In the genomic region with DNA sequence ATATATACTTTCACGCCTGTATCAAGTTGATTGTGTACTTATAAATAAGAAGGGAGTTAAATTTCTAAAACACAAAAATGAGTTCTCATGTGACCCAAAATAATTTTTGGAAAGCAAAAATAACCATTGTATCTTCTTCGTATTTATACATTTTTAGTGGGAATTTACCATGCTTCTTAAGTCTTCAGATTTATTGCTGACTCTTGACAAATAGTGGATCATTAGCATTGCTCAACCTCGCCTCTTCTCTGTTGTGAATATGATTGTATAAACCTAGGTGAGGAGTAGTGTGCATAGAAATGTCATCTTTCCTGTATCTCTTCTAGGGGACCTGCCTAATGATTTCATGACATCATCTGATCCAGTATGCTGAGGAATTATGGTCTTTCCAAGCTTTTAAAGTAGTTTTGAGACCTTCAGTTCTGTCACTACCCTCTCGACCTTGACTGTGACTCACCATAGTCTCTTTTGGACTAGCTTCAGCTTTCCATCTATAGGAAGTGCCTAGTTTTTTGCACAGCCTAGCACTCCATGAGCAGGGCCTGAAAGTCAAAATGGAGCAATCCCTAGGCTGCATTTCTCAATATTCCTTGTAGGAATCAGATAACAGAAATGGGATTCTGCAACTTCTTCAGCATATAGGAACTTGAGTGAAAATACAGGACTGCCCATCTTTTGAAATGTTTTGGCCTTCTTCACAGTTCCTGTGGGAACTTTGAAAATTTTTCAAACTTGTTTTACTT, we compare ENCODE assay signal across 18 cellular contexts.
A peak's percentile ranks its signal among the peaks of the same experiment; 100 is the strongest.
DNase-seq lines count a peak whose midpoint lies in the region; ATAC-seq, FAIRE-seq and TF ChIP-seq lines count a peak whose summit lies in the region.
"Had no signal": no experiment of that assay in that cellular context is flagged by ENCODE, and none has a peak within 500 bp of the region (broad histone marks: within the 10 kb centered on the region; RNA-seq: fewer than 3 reads in every experiment).

No MANE protein-coding gene starts in this region.

- FAIRE-seq in D721Med (lab: Jason Lieb, UNC) (peak; percentile 73), K562 (lab: Jason Lieb, UNC) (no peak)

- no peak for TF ChIP-seq RAD21 in K562 (CRISPR knock-in tag; conservative IDR thresholded peaks at IDR 0.05 in 1 of 2, IDR thresholded peaks at IDR 0.05 in 1 of 2)

- ATAC-seq in K562 (no peak; the same call in 2 of the 3 replicates), HG02763 (IDR thresholded peaks at IDR 0.05; ENCODE audit: unreplicated experiment) (no peak)

- H3K27me3 ChIP-seq in GM23248 (replicated peaks; ENCODE audit: insufficient read depth) (no peaks in the 10 kb centered on the region), K562 (ENCODE audit: control insufficient read depth in 2 of 2, insufficient read depth in 2 of 2, low read length in 2 of 2) (no peaks in the 10 kb centered on the region)

- no peaks in the 10 kb centered on the region for H3K9me2 ChIP-seq in GM23248 (ENCODE audit: insufficient read depth)

- H3K4me1 Mint-ChIP-seq in HFFc6 (ENCODE audit: low read depth) = peaks cover 13% of the 10 kb centered on the region
- H3K4me1 Mint-ChIP-seq: B cell had no signal

- H3K27ac Mint-ChIP-seq in HFFc6 = no peak overlapping the region
- H3K27ac Mint-ChIP-seq: B cell; CD4-positive, alpha-beta T cell had no signal

- no peaks in the 10 kb centered on the region; the same call in 1 of the 2 replicates for H3K9me3 Mint-ChIP-seq in HFFc6
- H3K9me3 Mint-ChIP-seq: CD4-positive, alpha-beta T cell had no signal

- no peaks in the 10 kb centered on the region for H4K20me1 ChIP-seq in GM23248 (ENCODE audit: insufficient read depth)
- H4K20me1 ChIP-seq in K562 (replicated peaks; ENCODE audit: control insufficient read depth, insufficient read depth, low read length) = no peaks in the 10 kb centered on the region

- H3K9ac ChIP-seq in GM23248 = no peak overlapping the region
- no peak overlapping the region for H3K9ac ChIP-seq in K562 (ENCODE audit: insufficient read depth in 1 of 2, low read depth in 2 of 2, low read length in 2 of 2)

- POLR2A ChIA-PET in K562 (lab: Yijun Ruan, JAX) = interaction anchor here (1.6 kb wide), 1 partner anchor 10 kb away, joined by 4 read pairs; no protein-coding TSS in a partner anchor

- no peak overlapping the region for H3K4me2 ChIP-seq in GM23248 (ENCODE audit: unreplicated experiment)
- H3K4me2 ChIP-seq in K562 (ENCODE audit: insufficient read depth, low read length) = no peak overlapping the region

- H3K4me1 ChIP-seq in GM23248 (ENCODE audit: insufficient read depth) (no peaks in the 10 kb centered on the region), K562 (replicated peaks in 1 of 2; ENCODE audit: control insufficient read depth in 2 of 2, insufficient read depth in 2 of 2, low read length in 2 of 2) (no peaks in the 10 kb centered on the region; a peak in 2 of 5 replicates)

- no peak for TF ChIP-seq POLR2A in K562 (conservative IDR thresholded peaks at IDR 0.05)

- no peaks in the 10 kb centered on the region for H3K27me3 Mint-ChIP-seq in HFFc6 (ENCODE audit: insufficient read depth)
- H3K27me3 Mint-ChIP-seq: B cell; CD4-positive, alpha-beta T cell had no signal

- TF ChIP-seq CTCF in D721Med (IDR thresholded peaks at IDR 0.05; ENCODE audit: insufficient read depth, missing control alignments) (no peak), K562 (IDR thresholded peaks at IDR 0.05 in 2 of 3, conservative IDR thresholded peaks at IDR 0.05 in 1 of 3; ENCODE audit: insufficient read depth in 2 of 3, low read depth in 1 of 3, low read length in 3 of 3) (no peak), foreskin fibroblast (IDR thresholded peaks at IDR 0.05; ENCODE audit: low read depth, low read length) (no peak), HFFc6 (IDR thresholded peaks at IDR 0.05) (no peak)

- TF ChIP-seq EP300 in K562 (IDR thresholded peaks at IDR 0.05; ENCODE audit: low read length) = no peak

- H3F3A ChIP-seq in GM23248 (ENCODE audit: insufficient read depth) = no peaks in the 10 kb centered on the region

- no peak overlapping the region for H3K4me3 Mint-ChIP-seq in HFFc6
- H3K4me3 Mint-ChIP-seq: B cell; CD4-positive, alpha-beta T cell had no signal

- no peaks in the 10 kb centered on the region for H3K36me3 Mint-ChIP-seq in HFFc6 (ENCODE audit: low read depth)

- H3K79me2 ChIP-seq in GM23248 (ENCODE audit: insufficient read depth) = no peaks in the 10 kb centered on the region
- no peaks in the 10 kb centered on the region for H3K79me2 ChIP-seq in K562 (ENCODE audit: control insufficient read depth, insufficient read depth, low read length)

- no peak overlapping the region for H2AFZ ChIP-seq in GM23248
- H2AFZ ChIP-seq in K562 (ENCODE audit: low read depth, low read length) = no peak overlapping the region

- DNase-seq in D721Med (ENCODE audit: insufficient read length, low spot score) (no peak), GM23248 (peak; percentile 1), K562 (ENCODE audit: extremely low read depth in 1 of 4, low spot score in 3 of 4) (no peak), foreskin fibroblast (peak; percentile 62 to 66), HFFc6 (no peak)
- DNase-seq in stimulated activated CD4-positive, alpha-beta T cell treated with anti-CD3 and anti-CD28 coated beads, Interleukin-4, amount 100 ng/mL, for 4 hours = no peak
- DNase-seq: Calu3; CD4-positive, alpha-beta T cell; DMS79; GOT3; NCI-H1048; NCI-H146; NCI-H345; NCI-H69; NK-92 treated with Interleukin-12 subunit alpha and Interleukin-12 subunit beta, amount 100 ng/mL, for 24 hours; OCI-M1 had no signal

- CTCF ChIA-PET in K562 (lab: Yijun Ruan, JAX; ENCODE audit: low intra/inter-chr PET ratio) = no interaction called here

- H3K9me1 ChIP-seq in K562 (ENCODE audit: control insufficient read depth, insufficient read depth, low read length) = no peaks in the 10 kb centered on the region

- intact Hi-C loops in K562 (cut with micrococcal nuclease) = no loop called here

- WGBS in GM23248 (ENCODE audit: low coverage in 1 of 2, low lambda C conversion rate in 2 of 2, missing lambda C conversion rate in 2 of 2), 2 experiments = 94 to 99% methylated on average over 4 of the region's 4 CpGs
- WGBS in K562 (ENCODE audit: insufficient coverage, low coverage, missing lambda C conversion rate) = 79% methylated on average over 4 of the region's 4 CpGs

- H3K36me3 ChIP-seq in GM23248 (ENCODE audit: low read depth) (no peaks in the 10 kb centered on the region), K562 (ENCODE audit: control insufficient read depth, insufficient read depth, low read length) (peaks cover 35% of the 10 kb centered on the region)

- in situ Hi-C loops in GM23248 (cut with MboI) = no loop called here
- in situ Hi-C loops in K562 (cut with MboI) = no loop called here

- H3K9me3 ChIP-seq in GM23248 (ENCODE audit: low read depth) (no peaks in the 10 kb centered on the region), K562 (replicated peaks; ENCODE audit: control insufficient read depth, insufficient read depth, low read depth, low read length) (no peaks in the 10 kb centered on the region)

- no TSS peak for BruUV-seq in K562 (replicated peaks; lab: Mats Ljungman, UMichigan)

- H3K4me3 ChIP-seq in GM23248 = no peak overlapping the region
- no peak overlapping the region for H3K4me3 ChIP-seq in K562
- no peak overlapping the region for H3K4me3 ChIP-seq in foreskin fibroblast (ENCODE audit: low read depth in 1 of 2, low read length in 2 of 2)

- H3K27ac ChIP-seq in GM23248 (no peak overlapping the region), K562 (ENCODE audit: extremely low read depth, low read depth, low read length) (no peak overlapping the region)

TF ChIP-seq in K562, 482 proteins besides CTCF, POLR2A, EP300 and RAD21:
- peak; percentile 38; the same call in 1 of the 2 replicates for TF ChIP-seq MAFK (IDR thresholded peaks at IDR 0.05; ENCODE audit: low read length)
- no peak for TF ChIP-seq CXXC5 (CRISPR knock-in tag; IDR thresholded peaks at IDR 0.05)
- peak; percentile 72 for TF ChIP-seq ZNF316 (IDR thresholded peaks at IDR 0.05)
- TF ChIP-seq BRD4 (IDR thresholded peaks at IDR 0.05) = no peak
- TF ChIP-seq ARID2 (IDR thresholded peaks at IDR 0.05) = no peak
- no peak for TF ChIP-seq ZNF224 (CRISPR knock-in tag; IDR thresholded peaks at IDR 0.05)
- no peak for TF ChIP-seq POLR2H (tag; IDR thresholded peaks at IDR 0.05; ENCODE audit: low read depth)
- TF ChIP-seq GABPA (tag; conservative IDR thresholded peaks at IDR 0.05; ENCODE audit: low read depth) = no peak
- peak; percentile 55 for TF ChIP-seq C11orf30 (IDR thresholded peaks at IDR 0.05; ENCODE audit: low read depth)
- TF ChIP-seq, protein P1, sequence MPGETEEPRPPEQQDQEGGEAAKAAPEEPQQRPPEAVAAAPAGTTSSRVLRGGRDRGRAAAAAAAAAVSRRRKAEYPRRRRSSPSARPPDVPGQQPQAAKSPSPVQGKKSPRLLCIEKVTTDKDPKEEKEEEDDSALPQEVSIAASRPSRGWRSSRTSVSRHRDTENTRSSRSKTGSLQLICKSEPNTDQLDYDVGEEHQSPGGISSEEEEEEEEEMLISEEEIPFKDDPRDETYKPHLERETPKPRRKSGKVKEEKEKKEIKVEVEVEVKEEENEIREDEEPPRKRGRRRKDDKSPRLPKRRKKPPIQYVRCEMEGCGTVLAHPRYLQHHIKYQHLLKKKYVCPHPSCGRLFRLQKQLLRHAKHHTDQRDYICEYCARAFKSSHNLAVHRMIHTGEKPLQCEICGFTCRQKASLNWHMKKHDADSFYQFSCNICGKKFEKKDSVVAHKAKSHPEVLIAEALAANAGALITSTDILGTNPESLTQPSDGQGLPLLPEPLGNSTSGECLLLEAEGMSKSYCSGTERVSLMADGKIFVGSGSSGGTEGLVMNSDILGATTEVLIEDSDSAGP (CRISPR knock-in tag; IDR thresholded peaks at IDR 0.05) = no peak
- TF ChIP-seq ZNF699 (CRISPR knock-in tag; IDR thresholded peaks at IDR 0.05; ENCODE audit: insufficient replicate concordance) = no peak
- no peak for TF ChIP-seq CCAR2 (IDR thresholded peaks at IDR 0.05; ENCODE audit: low read depth, low read length)
- no peak for TF ChIP-seq KAT2B (IDR thresholded peaks at IDR 0.05; ENCODE audit: low read depth, low read length)
- TF ChIP-seq CEBPB (tag; IDR thresholded peaks at IDR 0.05) = peak; percentile 53
- peak; percentile 52 for TF ChIP-seq MAFF (IDR thresholded peaks at IDR 0.05; ENCODE audit: low read length)
- TF ChIP-seq CEBPG (CRISPR knock-in tag; IDR thresholded peaks at IDR 0.05) = no peak
- peak in 1 of 2 experiments; percentile 53; a peak in 1 of 4 replicates for TF ChIP-seq CEBPG (tag; conservative IDR thresholded peaks at IDR 0.05 in 1 of 2, IDR thresholded peaks at IDR 0.05 in 1 of 2)
TF ChIP-seq in K562: peak in this region for 6.

Comparison
In these comparisons a context has a peak if more than half of its experiments do, and no peak if none do; other contexts are left out.
1. DNase-seq: peak in GM23248 (single experiment) and foreskin fibroblast (2 of 2); none in D721Med (single experiment), K562 (0 of 4), HFFc6 (single experiment) and stimulated activated CD4-positive, alpha-beta T cell treated with anti-CD3 and anti-CD28 coated beads, Interleukin-4, amount 100 ng/mL, for 4 hours (0 of 2).